Comparison of ENCODE assay signal across 10 cellular contexts in genomic region chr1:2653741-2654442, GRCh38. TPM values are rescaled to one million over a fixed set of nuclear protein-coding genes. Genes with fewer than 3 reads are reported as not detected.
A peak's percentile ranks its signal among the peaks of the same experiment; 100 is the strongest.
DNase-seq lines count a peak whose midpoint lies in the region; TF ChIP-seq lines count a peak whose summit lies in the region.
"Not testable (repeated sequence)": the region's sequence is repeated elsewhere in the genome, so short reads cannot be mapped to it uniquely, and the experiment has no call there.
"Had no signal": no experiment of that assay in that cellular context is flagged by ENCODE, and none has a peak within 500 bp of the region (broad histone marks: within the 10 kb centered on the region; RNA-seq: fewer than 3 reads in every experiment).

No MANE protein-coding gene starts in this region.

- H3K4me1 Mint-ChIP-seq in activated CD4-positive, alpha-beta memory T cell treated with anti-CD3 and anti-CD28 coated beads, Interleukin-2, amount 10 ng/mL, durations not matched to agents 7 days and 5 days; endodermal cell; type B pancreatic cell (ENCODE audit: unreplicated experiment): not testable (repeated sequence)

- not testable (repeated sequence) for H3K4me3 ChIP-seq in HUES6 (ENCODE audit: low read depth, low read length); right atrium auricular region; sigmoid colon
- H3K4me3 ChIP-seq in endodermal cell (ENCODE audit: low read length) = peak overlapping the region; percentile 25

- intact Hi-C loops in sigmoid colon (cut with DNase I) = not testable (repeated sequence)

- H3K9me3 ChIP-seq in HUES6 (ENCODE audit: control insufficient read depth, insufficient read depth, low read depth, low read length) (peaks cover 63% of the 10 kb centered on the region; the same call in 1 of the 2 replicates), endodermal cell (ENCODE audit: control insufficient read depth, low read length) (peaks cover 39% of the 10 kb centered on the region)
- not testable (repeated sequence) for H3K9me3 ChIP-seq in right atrium auricular region, sigmoid colon

- not testable (repeated sequence) for TF ChIP-seq CTCF in endodermal cell (conservative IDR thresholded peaks at IDR 0.05); right atrium auricular region (IDR thresholded peaks at IDR 0.05); sigmoid colon (IDR thresholded peaks at IDR 0.05); type B pancreatic cell (conservative IDR thresholded peaks at IDR 0.05)

- not testable (repeated sequence) for H3K4me3 Mint-ChIP-seq in activated CD4-positive, alpha-beta memory T cell treated with anti-CD3 and anti-CD28 coated beads, Interleukin-2, amount 10 ng/mL, durations not matched to agents 7 days and 5 days; endodermal cell; type B pancreatic cell

- 49 to 53% methylated on average over 14 of the region's 14 CpGs for WGBS in endodermal cell (ENCODE audit: insufficient coverage in 1 of 2, insufficient read length in 1 of 2), 2 experiments
- WGBS in sigmoid colon, 2 donors = 30 to 43% methylated on average over 14 of the region's 14 CpGs

- not testable (repeated sequence) for H3K9me3 Mint-ChIP-seq in activated CD4-positive, alpha-beta memory T cell treated with anti-CD3 and anti-CD28 coated beads, Interleukin-2, amount 10 ng/mL, durations not matched to agents 7 days and 5 days; type B pancreatic cell
- H3K9me3 Mint-ChIP-seq in endodermal cell = peaks cover 65% of the 10 kb centered on the region

- not testable (repeated sequence) for H3K27ac Mint-ChIP-seq in activated CD4-positive, alpha-beta memory T cell treated with anti-CD3 and anti-CD28 coated beads, Interleukin-2, amount 10 ng/mL, durations not matched to agents 7 days and 5 days; endodermal cell; type B pancreatic cell

- H3K27me3 ChIP-seq in HUES6 (ENCODE audit: control insufficient read depth, insufficient read depth, low read length) (peaks cover 78% of the 10 kb centered on the region), sigmoid colon (peaks cover 3 to 29% (median 9%) of the 10 kb centered on the region in 3 donors)
- H3K27me3 ChIP-seq in endodermal cell (ENCODE audit: control insufficient read depth, insufficient read depth, low read length, poor library complexity, severe bottlenecking); right atrium auricular region: not testable (repeated sequence)

- not testable (repeated sequence) for H3K4me1 ChIP-seq in HUES6 (ENCODE audit: control insufficient read depth, insufficient read depth, low read length); endodermal cell (ENCODE audit: control insufficient read depth, insufficient read depth, low read length); right atrium auricular region; sigmoid colon

- not testable (repeated sequence) for TF ChIP-seq POLR2A in sigmoid colon (IDR thresholded peaks at IDR 0.05)

- peak; percentile 49 for DNase-seq in activated CD4-positive, alpha-beta memory T cell treated with anti-CD3 and anti-CD28 coated beads, Interleukin-2, amount 10 ng/mL, durations not matched to agents 7 days and 5 days
- peak; percentile 43 for DNase-seq in activated naive CD4-positive, alpha-beta T cell treated with anti-CD3 and anti-CD28 coated beads, Interleukin-2, amount 50 U/mL, for 16 hours
- not testable (repeated sequence) for DNase-seq in endodermal cell
- DNase-seq in right atrium auricular region (ENCODE audit: low spot score) (peak; percentile 77), mesenteric fat pad (ENCODE audit: low spot score) (peak; percentile 98), sigmoid colon (peak; percentile 88), type B pancreatic cell (ENCODE audit: extremely low spot score, unreplicated experiment) (peak; percentile 88)

- H3K36me3 Mint-ChIP-seq in activated CD4-positive, alpha-beta memory T cell treated with anti-CD3 and anti-CD28 coated beads, Interleukin-2, amount 10 ng/mL, durations not matched to agents 7 days and 5 days (ENCODE audit: low read depth); type B pancreatic cell: not testable (repeated sequence)
- H3K36me3 Mint-ChIP-seq in endodermal cell (ENCODE audit: low read depth) = peaks cover 14% of the 10 kb centered on the region

- H3K27ac ChIP-seq in HUES6 (ENCODE audit: low read depth, low read length); endodermal cell (ENCODE audit: low read depth, low read length); right atrium auricular region; sigmoid colon: not testable (repeated sequence)

- POLR2A ChIA-PET in activated CD4-positive, alpha-beta memory T cell treated with anti-CD3 and anti-CD28 coated beads, Interleukin-2, amount 10 ng/mL, durations not matched to agents 7 days and 5 days (lab: Charles Lee) = not testable (repeated sequence)

- not testable (repeated sequence) for H3K36me3 ChIP-seq in HUES6 (ENCODE audit: control insufficient read depth, insufficient read depth, low read length); endodermal cell (ENCODE audit: control insufficient read depth, insufficient read depth, low read length); right atrium auricular region; sigmoid colon

- peak overlapping the region; percentile 5 for H3K9ac ChIP-seq in HUES6 (ENCODE audit: low read length)
- H3K9ac ChIP-seq in endodermal cell (ENCODE audit: extremely low read depth, low read length, poor library complexity, severe bottlenecking) = not testable (repeated sequence)

- H3K27me3 Mint-ChIP-seq in activated CD4-positive, alpha-beta memory T cell treated with anti-CD3 and anti-CD28 coated beads, Interleukin-2, amount 10 ng/mL, durations not matched to agents 7 days and 5 days; endodermal cell (ENCODE audit: insufficient read depth); type B pancreatic cell: not testable (repeated sequence)

- CTCF ChIA-PET in activated CD4-positive, alpha-beta memory T cell treated with anti-CD3 and anti-CD28 coated beads, Interleukin-2, amount 10 ng/mL, durations not matched to agents 7 days and 5 days (lab: Charles Lee) = not testable (repeated sequence)

- not testable (repeated sequence) for TF ChIP-seq EP300 in sigmoid colon (IDR thresholded peaks at IDR 0.05)

RNA-seq across cellular contexts. Expression of gene MMEL1, which starts 21.1 kb away (rescaled TPM):
- total RNA-seq in activated CD4-positive, alpha-beta memory T cell treated with anti-CD3 and anti-CD28 coated beads, Interleukin-2, amount 10 ng/mL, durations not matched to agents 7 days and 5 days = 1 to 10 TPM; 1.0 to 1.5 TPM
- total RNA-seq in endodermal cell (under 1 TPM in 1 of 2 donors, not detected in 1; 0.42 TPM), right atrium auricular region (not detected), mesenteric fat pad (3.2 TPM), sigmoid colon (1 to 10 TPM in 2 of 4 donors, under 1 TPM in 1, not detected in 1; 0.66 to 3.4 (median 2.9) TPM), type B pancreatic cell (ENCODE audit: low replicate concordance) (1.1 TPM in 1 of 2 replicates, not detected in the other)
- 3.1 TPM for polyA plus RNA-seq in endodermal cell (2013, experiment 1 of 2)
- 0.79 TPM for polyA plus RNA-seq in endodermal cell (2013, experiment 2 of 2)
- polyA plus RNA-seq in sigmoid colon = 10 to 100 TPM in 2 of 3 donors, 1 to 10 TPM in 1; 5.0 to 37.2 (median 14.8) TPM
- total RNA-seq: LHCN-M2, smooth muscle cell had no signal
